In genomic region chr11:72811686-72812085, GRCh38 we compare ENCODE assay signal across 1 cellular context.
TF ChIP-seq lines count a peak whose summit lies in the region.

No MANE protein-coding gene starts in this region.

TF ChIP-seq in GM12878, 131 proteins besides CTCF, POLR2A, EP300 and RAD21:
- TF ChIP-seq, protein P1, sequence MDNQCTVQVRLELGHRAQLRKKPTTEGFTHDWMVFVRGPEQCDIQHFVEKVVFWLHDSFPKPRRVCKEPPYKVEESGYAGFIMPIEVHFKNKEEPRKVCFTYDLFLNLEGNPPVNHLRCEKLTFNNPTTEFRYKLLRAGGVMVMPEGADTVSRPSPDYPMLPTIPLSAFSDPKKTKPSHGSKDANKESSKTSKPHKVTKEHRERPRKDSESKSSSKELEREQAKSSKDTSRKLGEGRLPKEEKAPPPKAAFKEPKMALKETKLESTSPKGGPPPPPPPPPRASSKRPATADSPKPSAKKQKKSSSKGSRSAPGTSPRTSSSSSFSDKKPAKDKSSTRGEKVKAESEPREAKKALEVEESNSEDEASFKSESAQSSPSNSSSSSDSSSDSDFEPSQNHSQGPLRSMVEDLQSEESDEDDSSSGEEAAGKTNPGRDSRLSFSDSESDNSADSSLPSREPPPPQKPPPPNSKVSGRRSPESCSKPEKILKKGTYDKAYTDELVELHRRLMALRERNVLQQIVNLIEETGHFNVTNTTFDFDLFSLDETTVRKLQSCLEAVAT (IDR thresholded peaks at IDR 0.05): peak; percentile 67; the same call in 1 of the 2 replicates
